Comparison of ENCODE assay signal across 8 cellular contexts in genomic region chr13:28658796-28659610, GRCh38. TPM values are rescaled to one million over a fixed set of nuclear protein-coding genes. Genes with fewer than 3 reads are reported as not detected.
A peak's percentile ranks its signal among the peaks of the same experiment; 100 is the strongest.
DNase-seq lines count a peak whose midpoint lies in the region; ATAC-seq and TF ChIP-seq lines count a peak whose summit lies in the region.

A gene with protein sequence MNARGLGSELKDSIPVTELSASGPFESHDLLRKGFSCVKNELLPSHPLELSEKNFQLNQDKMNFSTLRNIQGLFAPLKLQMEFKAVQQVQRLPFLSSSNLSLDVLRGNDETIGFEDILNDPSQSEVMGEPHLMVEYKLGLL (plus strand): TSS chr13:28659130. CDS start chr13:28659185, 55 bp downstream.

- BruUV-seq in A673 (replicated peaks; lab: Mats Ljungman, UMichigan), result no TSS peak

- H3K27ac ChIP-seq in A673 (ENCODE audit: low read depth, low read length, poor library complexity, severe bottlenecking) (peak within 1 kb of the TSS; percentile 92), WERI-Rb-1 (peak within 1 kb of the TSS; percentile 72), breast epithelium (peak within 1 kb of the TSS; percentile 90 to 98), skin epidermis (peak within 1 kb of the TSS; percentile 56 to 97 (median 94))

- CTCF ChIA-PET in A673 (lab: Charles Lee), result interaction anchor here (1.4 to 1.6 kb wide), 2 partner anchors 138 to 335 kb away, joined by 5 read pairs; no protein-coding TSS in a partner anchor

- H3K36me3 ChIP-seq in A673 (ENCODE audit: insufficient read depth, low read length, poor library complexity, severe bottlenecking) (peaks cover 27% of the 10 kb centered on the region), WERI-Rb-1 (peaks cover 3% of the 10 kb centered on the region; the same call in 1 of the 2 replicates), breast epithelium (no peaks in the 10 kb centered on the region)

- H3K27me3 ChIP-seq in A673 (replicated peaks; ENCODE audit: insufficient read depth, low read depth, low read length, poor library complexity), result no peaks in the 10 kb centered on the region
- no peaks in the 10 kb centered on the region for H3K27me3 ChIP-seq in WERI-Rb-1 (ENCODE audit: insufficient read depth, low read depth, severe bottlenecking)
- no peaks in the 10 kb centered on the region for H3K27me3 ChIP-seq in breast epithelium

- no peak for TF ChIP-seq CTCF in A673 (conservative IDR thresholded peaks at IDR 0.05; ENCODE audit: low read depth, low read length)
- no peak for TF ChIP-seq CTCF in WERI-Rb-1 (IDR thresholded peaks at IDR 0.05; ENCODE audit: low read depth, low read length)
- TF ChIP-seq CTCF in breast epithelium (IDR thresholded peaks at IDR 0.05), result no peak

- DNase-seq in A673 (ENCODE audit: low spot score), result peak; percentile 98
- peak; percentile 53 for DNase-seq in NCI-H2196 treated with DMSO at 0.1 percent for 48 hours (lab: John Stamatoyannopoulos, UW; ENCODE audit: unreplicated experiment)
- DNase-seq in WERI-Rb-1, result peak; percentile 78
- peak; percentile 82 to 89 for DNase-seq in breast epithelium (ENCODE audit: low spot score in 2 of 2)

- H3K9me3 ChIP-seq in A673 (ENCODE audit: low read depth, low read length, poor library complexity, severe bottlenecking), result no peaks in the 10 kb centered on the region
- H3K9me3 ChIP-seq in WERI-Rb-1 (ENCODE audit: severe bottlenecking), result no peaks in the 10 kb centered on the region
- no peaks in the 10 kb centered on the region for H3K9me3 ChIP-seq in breast epithelium
- no peaks in the 10 kb centered on the region for H3K9me3 ChIP-seq in iPS-18c (ENCODE audit: control insufficient read depth, insufficient read depth, low read length)

- peak; percentile 97 for TF ChIP-seq POLR2A in breast epithelium (IDR thresholded peaks at IDR 0.05)

- H3K4me1 ChIP-seq in A673 (ENCODE audit: insufficient read depth, low read length, poor library complexity, severe bottlenecking) (peaks cover 24% of the 10 kb centered on the region), breast epithelium (peaks cover 0 to 12% of the 10 kb centered on the region in 2 donors)

- intact Hi-C loops in A673 (cut with micrococcal nuclease; ENCODE audit: unreplicated experiment), result no loop called here
- intact Hi-C loops in breast epithelium (cut with DNase I; ENCODE audit: low total_unique reads), result loop anchor here (5.0 kb wide), 1 partner anchor 482 kb away; no protein-coding TSS in a partner anchor

- H3K4me3 ChIP-seq in A673 (ENCODE audit: low read depth, low read length, poor library complexity, severe bottlenecking), result peak within 1 kb of the TSS; percentile 97
- peak within 1 kb of the TSS; percentile 83 for H3K4me3 ChIP-seq in WERI-Rb-1 (ENCODE audit: low read depth, low read length)
- peak within 1 kb of the TSS; percentile 66 to 98 (median 92) for H3K4me3 ChIP-seq in breast epithelium
- peak within 1 kb of the TSS; percentile 93 for H3K4me3 ChIP-seq in iPS-18c (ENCODE audit: insufficient read depth, low read depth, low read length)
- peak within 1 kb of the TSS; percentile 75 to 97 (median 89) for H3K4me3 ChIP-seq in skin epidermis

- POLR2A ChIA-PET in A673 (lab: Charles Lee; ENCODE audit: low non-redundant PET), result interaction anchor here (0.7 kb wide), 2 partner anchors 327 to 1196 kb away, joined by 3 to 5 read pairs; no protein-coding TSS in a partner anchor

- peak; percentile 78 for ATAC-seq in GM18520 (IDR thresholded peaks at IDR 0.05; ENCODE audit: unreplicated experiment)
- peak; percentile 79 for ATAC-seq in HG03060 (IDR thresholded peaks at IDR 0.05; ENCODE audit: low read depth, unreplicated experiment)

RNA-seq across cellular contexts. Expression of the gene that starts here (rescaled TPM):
- total RNA-seq in A673 (2021) (150 and 185 TPM in 2 replicates), breast epithelium (10 to 100 TPM; 47.3 to 72.5 (median 65.5) TPM)

Comparison
In these comparisons a context has a peak if more than half of its experiments do, and no peak if none do; other contexts are left out.
1. Peak in every context shown above with its lines: DNase-seq, ATAC-seq, H3K4me3 ChIP-seq and H3K27ac ChIP-seq.